Comparison of ENCODE assay signal across 17 cellular contexts in genomic region chr9:37921168-37921510, GRCh38.
"Had no signal": no experiment of that assay in that cellular context is flagged by ENCODE, and none has a peak within 500 bp of the region (broad histone marks: within the 10 kb centered on the region; RNA-seq: fewer than 3 reads in every experiment).

No MANE protein-coding gene starts in this region.

- H3K4me3 ChIP-seq: mucosa of descending colon, thyroid gland, vagina had no signal

- H3K9me3 ChIP-seq: mucosa of descending colon, thyroid gland, vagina had no signal

- H3K27ac ChIP-seq: thyroid gland, vagina had no signal

- H3K27me3 Mint-ChIP-seq: activated CD8-positive, alpha-beta memory T cell treated with anti-CD3 and anti-CD28 coated beads, Interleukin-2, amount 10 ng/mL, durations not matched to agents 7 days and 5 days; activated T-cell treated with anti-CD3 and anti-CD28 coated beads, Interleukin-2, amount 50 U/mL, for 24 hours; naive thymus-derived CD8-positive, alpha-beta T cell had no signal

- H3K9me3 Mint-ChIP-seq: activated T-cell treated with anti-CD3 and anti-CD28 coated beads, Interleukin-2, amount 50 U/mL, for 24 hours; naive thymus-derived CD8-positive, alpha-beta T cell had no signal

- H3K27me3 ChIP-seq: thyroid gland, vagina had no signal

- H3K36me3 ChIP-seq: thyroid gland, vagina had no signal

- H3K4me1 Mint-ChIP-seq: naive thymus-derived CD8-positive, alpha-beta T cell had no signal

- DNase-seq: activated CD4-positive, alpha-beta T cell treated with anti-CD3 and anti-CD28 coated beads, Interleukin-2, amount 50 U/mL, for 48 hours; activated CD4-positive, CD25-positive, alpha-beta regulatory T cell treated with anti-CD3 and anti-CD28 coated beads, Interleukin-2, amount 50 U/mL, for 72 hours; activated CD8-positive, alpha-beta memory T cell treated with anti-CD3 and anti-CD28 coated beads, Interleukin-2, amount 10 ng/mL, durations not matched to agents 7 days and 5 days; activated gamma-delta T cell treated with Interleukin-2 at 50 U/mL for 16 hours; activated T-cell treated with anti-CD3 and anti-CD28 coated beads, Interleukin-2, amount 50 U/mL, for 24 hours; central memory CD4-positive, alpha-beta T cell; cortex of kidney; effector CD8-positive, alpha-beta T cell; immature natural killer cell; left colon; mucosa of descending colon; stimulated activated CD4-positive, alpha-beta T cell treated with anti-CD3 and anti-CD28 coated beads, Interleukin-15, amount 100 ng/mL, for 24 hours; stimulated activated CD4-positive, alpha-beta T cell treated with anti-CD3 and anti-CD28 coated beads, Interleukin-4, amount 100 ng/mL, for 4 hours; SW 1271; thyroid gland had no signal

- H3K27ac Mint-ChIP-seq: activated CD8-positive, alpha-beta memory T cell treated with anti-CD3 and anti-CD28 coated beads, Interleukin-2, amount 10 ng/mL, durations not matched to agents 7 days and 5 days; activated T-cell treated with anti-CD3 and anti-CD28 coated beads, Interleukin-2, amount 50 U/mL, for 24 hours; immature natural killer cell had no signal

- H3K36me3 Mint-ChIP-seq: activated CD8-positive, alpha-beta memory T cell treated with anti-CD3 and anti-CD28 coated beads, Interleukin-2, amount 10 ng/mL, durations not matched to agents 7 days and 5 days; immature natural killer cell; naive thymus-derived CD8-positive, alpha-beta T cell had no signal

- H3K4me3 Mint-ChIP-seq: activated CD8-positive, alpha-beta memory T cell treated with anti-CD3 and anti-CD28 coated beads, Interleukin-2, amount 10 ng/mL, durations not matched to agents 7 days and 5 days; activated T-cell treated with anti-CD3 and anti-CD28 coated beads, Interleukin-2, amount 50 U/mL, for 24 hours; immature natural killer cell; naive thymus-derived CD8-positive, alpha-beta T cell had no signal
